21 cellular contexts compared by ENCODE assay signal in the genomic region with DNA sequence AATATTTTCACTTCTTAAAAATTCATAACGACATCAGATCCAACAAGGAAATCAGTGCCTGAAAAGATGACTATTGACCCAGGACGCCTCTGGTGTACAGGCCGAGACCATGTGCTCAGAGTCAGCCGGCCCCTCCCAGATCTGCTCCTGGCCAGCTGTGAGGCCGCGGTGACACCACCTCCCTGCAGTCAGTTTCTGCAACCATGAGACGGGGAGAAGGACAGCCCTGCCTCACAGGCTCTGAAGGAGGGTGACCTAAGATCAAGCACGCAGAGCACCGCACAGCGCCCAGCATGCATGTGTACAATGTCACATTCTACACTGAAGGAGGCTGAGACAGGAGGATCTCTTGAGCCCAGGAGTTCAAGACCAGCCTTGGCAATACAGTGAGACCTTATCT. TPM values are rescaled to one million over a fixed set of nuclear protein-coding genes. Genes with fewer than 3 reads are reported as not detected.
DNase-seq lines count a peak whose midpoint lies in the region; FAIRE-seq and TF ChIP-seq lines count a peak whose summit lies in the region.
"Had no signal": no experiment of that assay in that cellular context is flagged by ENCODE, and none has a peak within 500 bp of the region (broad histone marks: within the 10 kb centered on the region; RNA-seq: fewer than 3 reads in every experiment).

No MANE protein-coding gene starts in this region.

- H3K27ac ChIP-seq in BLaER1 treated with 17β-estradiol and CSF1 and Interleukin-3, amounts not matched to agents 10 nM and 100 nM, result no peak overlapping the region
- no peak overlapping the region for H3K27ac ChIP-seq in mesenchymal stem cell (ENCODE audit: low read length, poor library complexity, severe bottlenecking)

- H2AK5ac ChIP-seq in mesenchymal stem cell (ENCODE audit: low read length, severe bottlenecking), result no peak overlapping the region

- no peak overlapping the region for H4K91ac ChIP-seq in mesenchymal stem cell (ENCODE audit: low read length)

- H3K4me3 ChIP-seq in BLaER1 treated with 17β-estradiol and CSF1 and Interleukin-3, amounts not matched to agents 10 nM and 100 nM, result no peak overlapping the region
- H3K4me3 ChIP-seq in adipocyte (ENCODE audit: low read length), result no peak overlapping the region
- H3K4me3 ChIP-seq in mesenchymal stem cell (ENCODE audit: insufficient read depth in 1 of 2, low read depth in 1 of 2, low read length in 2 of 2), result no peak overlapping the region

- peaks cover 38% of the 10 kb centered on the region for H3K4me1 Mint-ChIP-seq in type B pancreatic cell (ENCODE audit: unreplicated experiment)

- H2BK15ac ChIP-seq in mesenchymal stem cell (ENCODE audit: low read depth, poor library complexity, severe bottlenecking), result no peak overlapping the region

- no peak overlapping the region for H4K8ac ChIP-seq in mesenchymal stem cell (ENCODE audit: low read length)

- peaks cover 0 to 6% (median 0%) of the 10 kb centered on the region in 11 experiments; a peak in 1 of 22 replicates for H3K27me3 ChIP-seq in BLaER1 treated with 17β-estradiol and CSF1 and Interleukin-3, amounts not matched to agents 10 nM and 100 nM
- no peaks in the 10 kb centered on the region for H3K27me3 ChIP-seq in adipocyte (replicated peaks; ENCODE audit: control insufficient read depth, insufficient read depth, low read length)
- no peaks in the 10 kb centered on the region for H3K27me3 ChIP-seq in mesenchymal stem cell (ENCODE audit: control insufficient read depth in 1 of 2, insufficient read depth in 1 of 2, low read length in 2 of 2)

- no peaks in the 10 kb centered on the region for H3K9me3 Mint-ChIP-seq in type B pancreatic cell
- H3K9me3 Mint-ChIP-seq: CD14-positive monocyte had no signal

- H4K20me1 ChIP-seq in BLaER1 treated with 17β-estradiol and CSF1 and Interleukin-3, amounts not matched to agents 10 nM and 100 nM, result peaks cover 0 to 90% (median 26%) of the 10 kb centered on the region in 11 experiments; a peak in 17 of 22 replicates

- WGBS in mesenchymal stem cell, result 66% methylated on average over 10 of the region's 10 CpGs

- H2BK12ac ChIP-seq in mesenchymal stem cell (ENCODE audit: low read length in 2 of 2), result no peak overlapping the region

- H2BK120ac ChIP-seq in mesenchymal stem cell (ENCODE audit: low read depth, low read length), result no peak overlapping the region

- H3K23ac ChIP-seq in mesenchymal stem cell (ENCODE audit: low read length in 2 of 2), result no peak overlapping the region

- DNase-seq in adipocyte (ENCODE audit: low read depth) (no peak), mesenchymal stem cell (peak; percentile 35), type B pancreatic cell (ENCODE audit: extremely low spot score, unreplicated experiment) (no peak), RCC 7860 (ENCODE audit: low spot score) (no peak), occipital lobe (lab: John Stamatoyannopoulos, UW) (no peak), dermis blood vessel endothelial cell (no peak)
- DNase-seq: GDM1, GOT3, HCEC 1CT, IMR-90, NCI-H1417, NCI-H1694 treated with DMSO at 0.1 percent for 48 hours, NCI-H2081 treated with DMSO at 0.1 percent for 48 hours, NCI-H446 treated with DMSO at 0.1 percent for 48 hours, NCI-H526 treated with DMSO at 0.1 percent for 48 hours, PC-3, RPMI8226, SHP77 had no signal

- H3K9ac ChIP-seq in BLaER1 treated with 17β-estradiol and CSF1 and Interleukin-3, amounts not matched to agents 10 nM and 100 nM, result peak overlapping the region in 2 of 11 experiments; percentile 70 to 72; a peak in 2 of 22 replicates
- peak overlapping the region; percentile 86 for H3K9ac ChIP-seq in adipocyte (ENCODE audit: low read length)
- H3K9ac ChIP-seq in mesenchymal stem cell (ENCODE audit: low read length), result peak overlapping the region; percentile 88

- H2BK5ac ChIP-seq in mesenchymal stem cell (ENCODE audit: low read depth, low read length, poor library complexity, severe bottlenecking), result no peak overlapping the region

- no peak for TF ChIP-seq CTCF in type B pancreatic cell (conservative IDR thresholded peaks at IDR 0.05)

- H2AFZ ChIP-seq in mesenchymal stem cell (ENCODE audit: low read depth, low read length), result no peak overlapping the region

- H3K27me3 Mint-ChIP-seq in type B pancreatic cell, result no peaks in the 10 kb centered on the region

- H3K14ac ChIP-seq in mesenchymal stem cell (ENCODE audit: low read length in 2 of 2), result no peak overlapping the region

- no peak overlapping the region for H3K4ac ChIP-seq in mesenchymal stem cell (ENCODE audit: low read depth in 1 of 2, low read length in 2 of 2)

- peaks cover 39 to 91% (median 80%) of the 10 kb centered on the region in 10 experiments for H3K4me1 ChIP-seq in BLaER1 treated with 17β-estradiol and CSF1 and Interleukin-3, amounts not matched to agents 10 nM and 100 nM
- peaks cover 50% of the 10 kb centered on the region for H3K4me1 ChIP-seq in adipocyte (ENCODE audit: control insufficient read depth, insufficient read depth, low read length)
- H3K4me1 ChIP-seq in mesenchymal stem cell (ENCODE audit: control insufficient read depth, insufficient read depth, low read depth, low read length), result peaks cover 46% of the 10 kb centered on the region

- H3K36me3 Mint-ChIP-seq in type B pancreatic cell, result no peaks in the 10 kb centered on the region
- H3K36me3 Mint-ChIP-seq: CD14-positive monocyte had no signal

- no peak overlapping the region for H3K4me3 Mint-ChIP-seq in type B pancreatic cell
- H3K4me3 Mint-ChIP-seq: CD14-positive monocyte had no signal

- peak overlapping the region; percentile 51 for H3K27ac Mint-ChIP-seq in type B pancreatic cell
- H3K27ac Mint-ChIP-seq: CD14-positive monocyte had no signal

- no peak overlapping the region for H3K18ac ChIP-seq in mesenchymal stem cell (ENCODE audit: low read depth in 1 of 2, low read length in 2 of 2)

- no peak for FAIRE-seq in RCC 7860 (lab: Jason Lieb, UNC)
- FAIRE-seq: HTR-8/SVneo had no signal

- H3K79me1 ChIP-seq in mesenchymal stem cell (replicated peaks; ENCODE audit: low read length, poor library complexity, severe bottlenecking), result peaks cover 39% of the 10 kb centered on the region

- no peaks in the 10 kb centered on the region for H3K9me3 ChIP-seq in BLaER1 treated with 17β-estradiol and CSF1 and Interleukin-3, amounts not matched to agents 10 nM and 100 nM (replicated peaks in 1 of 11)
- H3K9me3 ChIP-seq in adipocyte (ENCODE audit: control insufficient read depth, low read length), result no peaks in the 10 kb centered on the region
- H3K9me3 ChIP-seq in mesenchymal stem cell (ENCODE audit: control insufficient read depth, low read length), result no peaks in the 10 kb centered on the region

- H3K4me2 ChIP-seq in BLaER1 treated with 17β-estradiol and CSF1 and Interleukin-3, amounts not matched to agents 10 nM and 100 nM, result peak overlapping the region; percentile 81 to 97 (median 91); a peak in 21 of 22 replicates
- no peak overlapping the region for H3K4me2 ChIP-seq in mesenchymal stem cell (ENCODE audit: low read length, poor library complexity, severe bottlenecking)

- 0 out of 22 replicates have a peak, but pooled peaks cover 0 to 3% (median 0%) of the 10 kb centered on the region in 11 experiments for H3K36me3 ChIP-seq in BLaER1 treated with 17β-estradiol and CSF1 and Interleukin-3, amounts not matched to agents 10 nM and 100 nM
- H3K36me3 ChIP-seq in adipocyte (ENCODE audit: control insufficient read depth, insufficient read depth, low read length, severe bottlenecking) (no peaks in the 10 kb centered on the region), mesenchymal stem cell (ENCODE audit: control insufficient read depth in 1 of 2, insufficient read depth in 2 of 2, low read depth in 1 of 2, low read length in 2 of 2) (peaks cover 0 to 31% of the 10 kb centered on the region in 2 experiments)

RNA-seq across cellular contexts. Expression of a gene that starts 2.6 kb away (rescaled TPM):
- polyA plus RNA-seq in mesenchymal stem cell (2013, experiment 1 of 2), result 3.9 TPM
- 4.0 TPM for polyA plus RNA-seq in mesenchymal stem cell (2013, experiment 2 of 2)
- 2.5 and 5.0 TPM in 2 replicates for total RNA-seq in type B pancreatic cell (ENCODE audit: low replicate concordance)
- total RNA-seq in occipital lobe, result 1.1 TPM
- total RNA-seq in dermis blood vessel endothelial cell, result 1.0 and 2.0 TPM in 2 replicates

RNA-seq across cellular contexts. Expression of a gene that starts 40.9 kb away (rescaled TPM):
- polyA plus RNA-seq in mesenchymal stem cell (2013, experiment 1 of 2), result 0.36 TPM
- 0.40 TPM for polyA plus RNA-seq in mesenchymal stem cell (2013, experiment 2 of 2)
- 1.2 TPM in 2 replicates for total RNA-seq in type B pancreatic cell (ENCODE audit: low replicate concordance)
- 6.7 TPM for total RNA-seq in occipital lobe
- total RNA-seq in dermis blood vessel endothelial cell, result 64.5 and 69.9 TPM in 2 replicates
